8 cellular contexts compared by ENCODE assay signal in the genomic region with DNA sequence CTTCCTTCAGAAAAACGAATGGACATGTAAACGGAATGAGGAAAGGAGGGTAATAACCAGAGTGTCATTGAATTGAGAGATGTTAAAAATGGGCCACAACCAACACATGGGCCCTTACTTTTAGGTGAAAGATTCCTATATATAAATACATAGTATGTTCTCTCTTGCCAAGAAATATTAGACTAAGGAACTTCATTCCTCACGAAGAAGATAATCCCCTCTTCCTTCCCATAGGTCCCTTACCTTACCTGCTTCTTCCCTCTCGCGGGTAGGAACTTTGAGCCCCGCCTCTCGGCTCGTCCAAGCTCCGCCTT. TPM values are rescaled to one million over a fixed set of nuclear protein-coding genes. Genes with fewer than 3 reads are reported as not detected.
A peak's percentile ranks its signal among the peaks of the same experiment; 100 is the strongest.
DNase-seq lines count a peak whose midpoint lies in the region; FAIRE-seq and TF ChIP-seq lines count a peak whose summit lies in the region.

No MANE protein-coding gene starts in this region.

- H3K9me3 Mint-ChIP-seq in CD4-positive, alpha-beta memory T cell = no peaks in the 10 kb centered on the region
- no peaks in the 10 kb centered on the region for H3K9me3 Mint-ChIP-seq in neural progenitor cell

- FAIRE-seq in endothelial cell of umbilical vein (lab: Jason Lieb, UNC) (no peak), GM12892 (lab: Jason Lieb, UNC) (no peak)

- peaks cover 38% of the 10 kb centered on the region for H3K79me2 ChIP-seq in OCI-LY3 (ENCODE audit: low read length)
- H3K79me2 ChIP-seq in endothelial cell of umbilical vein (ENCODE audit: control insufficient read depth, insufficient read depth, low read length) = peaks cover 30% of the 10 kb centered on the region
- peaks cover 39% of the 10 kb centered on the region for H3K79me2 ChIP-seq in neural progenitor cell (ENCODE audit: low read depth)

- H4K20me1 ChIP-seq in OCI-LY3 (ENCODE audit: insufficient read depth, low read length) = peaks cover 9% of the 10 kb centered on the region; the same call in 1 of the 2 replicates
- no peaks in the 10 kb centered on the region for H4K20me1 ChIP-seq in endothelial cell of umbilical vein (replicated peaks; ENCODE audit: control insufficient read depth, extremely low read depth, insufficient read depth, low read length)
- H4K20me1 ChIP-seq in neural progenitor cell (ENCODE audit: low read depth) = peaks cover 5% of the 10 kb centered on the region

- H3K9me1 ChIP-seq in endothelial cell of umbilical vein (replicated peaks; ENCODE audit: control insufficient read depth, extremely low read depth, insufficient read depth, low read length) = no peaks in the 10 kb centered on the region

- no peaks in the 10 kb centered on the region for H3K36me3 ChIP-seq in CD4-positive, alpha-beta memory T cell (ENCODE audit: insufficient read depth, low read length)
- H3K36me3 ChIP-seq in OCI-LY3 (replicated peaks; ENCODE audit: low read depth, low read length) = peaks cover 4% of the 10 kb centered on the region
- H3K36me3 ChIP-seq in endothelial cell of umbilical vein (ENCODE audit: control insufficient read depth in 2 of 2, extremely low read depth in 1 of 2, insufficient read depth in 2 of 2, low read length in 2 of 2) = no peaks in the 10 kb centered on the region
- no peaks in the 10 kb centered on the region for H3K36me3 ChIP-seq in neural progenitor cell

- H3K4me1 Mint-ChIP-seq in CD4-positive, alpha-beta memory T cell = peaks cover 20 to 53% (median 34%) of the 10 kb centered on the region in 4 donors
- H3K4me1 Mint-ChIP-seq in neural progenitor cell = peaks cover 14% of the 10 kb centered on the region

- dilution Hi-C loops in endothelial cell of umbilical vein (cut with MboI; ENCODE audit: extremely low pct_ligation_motif_present, low sequenced_read_pairs) = no loop called here

- no peak for TF ChIP-seq CTCF in OCI-LY3 (IDR thresholded peaks at IDR 0.05; ENCODE audit: low read depth, low read length)
- no peak for TF ChIP-seq CTCF in endothelial cell of umbilical vein (IDR thresholded peaks at IDR 0.05; ENCODE audit: extremely low read depth in 1 of 2, insufficient read depth in 1 of 2, low read depth in 1 of 2, low read length in 2 of 2)
- TF ChIP-seq CTCF in neural progenitor cell (IDR thresholded peaks at IDR 0.05) = no peak

- POLR2A ChIA-PET in CD4-positive, alpha-beta memory T cell (lab: Charles Lee; ENCODE audit: partially characterized antibody) = interaction anchor here (0.6 to 1.5 kb wide), 10 partner anchors 18 to 375 kb away, joined by 3 to 9 read pairs (median 3); a partner anchor contains a TSS
- POLR2A ChIA-PET in endothelial cell of umbilical vein (lab: Charles Lee) = interaction anchor here (0.5 to 2.0 kb wide), 6 partner anchors 13 to 121 kb away, joined by 3 to 6 read pairs (median 3); a partner anchor contains a TSS

- H2AFZ ChIP-seq in OCI-LY3 (ENCODE audit: low read depth, low read length) = peak overlapping the region; percentile 70
- H2AFZ ChIP-seq in endothelial cell of umbilical vein (ENCODE audit: low read depth, low read length) = peak overlapping the region; percentile 66
- H2AFZ ChIP-seq in neural progenitor cell (replicated peaks) = peak overlapping the region; percentile 38

- peak overlapping the region in 1 of 2 donors; percentile 93 for H3K4me3 ChIP-seq in CD4-positive, alpha-beta memory T cell (ENCODE audit: low read length in 2 of 2)
- peak overlapping the region; percentile 89 for H3K4me3 ChIP-seq in OCI-LY3 (ENCODE audit: low read length)
- H3K4me3 ChIP-seq in endothelial cell of umbilical vein (replicated peaks in 1 of 3; ENCODE audit: insufficient read depth in 1 of 3, low read depth in 1 of 3, low read length in 3 of 3) = peak overlapping the region; percentile 70 to 98 (median 80)
- H3K4me3 ChIP-seq in neural progenitor cell = peak overlapping the region; percentile 68

- peak overlapping the region; percentile 86 to 96 (median 92) for H3K4me3 Mint-ChIP-seq in CD4-positive, alpha-beta memory T cell
- peak overlapping the region; percentile 97 for H3K4me3 Mint-ChIP-seq in neural progenitor cell

- H3K4me1 ChIP-seq in CD4-positive, alpha-beta memory T cell (ENCODE audit: insufficient read depth, low read length) = peaks cover 38% of the 10 kb centered on the region
- H3K4me1 ChIP-seq in OCI-LY3 (ENCODE audit: low read length) = peaks cover 28% of the 10 kb centered on the region
- peaks cover 22% of the 10 kb centered on the region for H3K4me1 ChIP-seq in endothelial cell of umbilical vein (ENCODE audit: control insufficient read depth, extremely low read depth, insufficient read depth, low read length)
- no peaks in the 10 kb centered on the region for H3K4me1 ChIP-seq in neural progenitor cell

- H3K36me3 Mint-ChIP-seq in CD4-positive, alpha-beta memory T cell = peaks cover 0 to 3% of the 10 kb centered on the region in 2 donors
- H3K36me3 Mint-ChIP-seq in neural progenitor cell = no peaks in the 10 kb centered on the region

- peaks cover 13% of the 10 kb centered on the region for H3F3A ChIP-seq in neural progenitor cell (ENCODE audit: low read depth)

- H3K27ac Mint-ChIP-seq in CD4-positive, alpha-beta memory T cell = peak overlapping the region; percentile 87 to 97 (median 92)
- H3K27ac Mint-ChIP-seq in neural progenitor cell = no peak overlapping the region

- H3K9ac ChIP-seq in OCI-LY3 (ENCODE audit: low read length) = no peak overlapping the region
- H3K9ac ChIP-seq in endothelial cell of umbilical vein (replicated peaks; ENCODE audit: extremely low read depth, insufficient read depth, low read length) = peak overlapping the region; percentile 99
- no peak overlapping the region for H3K9ac ChIP-seq in neural progenitor cell

- H3K27me3 Mint-ChIP-seq in CD4-positive, alpha-beta memory T cell = no peaks in the 10 kb centered on the region
- H3K27me3 Mint-ChIP-seq in neural progenitor cell (ENCODE audit: insufficient read depth, low read depth) = peaks cover 10% of the 10 kb centered on the region

- peak overlapping the region; percentile 61 for H3K4me2 ChIP-seq in OCI-LY3 (ENCODE audit: low read length)
- peak overlapping the region; percentile 77 for H3K4me2 ChIP-seq in endothelial cell of umbilical vein (ENCODE audit: insufficient read depth, low read length)
- peak overlapping the region; percentile 28 for H3K4me2 ChIP-seq in neural progenitor cell

- no peak for DNase-seq in CD4-positive, alpha-beta memory T cell
- DNase-seq in endothelial cell of umbilical vein (ENCODE audit: low read depth, low spot score) = no peak
- DNase-seq in neural progenitor cell (ENCODE audit: low spot score) = no peak
- no peak for DNase-seq in GM12892 (ENCODE audit: insufficient read length)
- no peak for DNase-seq in DMS53 (lab: John Stamatoyannopoulos, UW)
- DNase-seq in middle frontal gyrus (ENCODE audit: extremely low spot score, low spot score) = no peak
- no peak for DNase-seq in SKM-1 (lab: John Stamatoyannopoulos, UW; ENCODE audit: unreplicated experiment)

- BruUV-seq in endothelial cell of umbilical vein (replicated peaks; lab: Mats Ljungman, UMichigan) = no TSS peak

- CTCF ChIA-PET in CD4-positive, alpha-beta memory T cell (lab: Charles Lee; ENCODE audit: partially characterized antibody) = interaction anchor here (0.7 to 1.2 kb wide), 4 partner anchors 9 to 239 kb away, joined by 3 to 4 read pairs (median 4); no protein-coding TSS in a partner anchor
- CTCF ChIA-PET in endothelial cell of umbilical vein (lab: Charles Lee) = interaction anchor here (0.6 to 2.4 kb wide), 7 partner anchors 11 to 57 kb away, joined by 3 to 9 read pairs (median 3); no protein-coding TSS in a partner anchor

- TF ChIP-seq POLR2A in endothelial cell of umbilical vein (IDR thresholded peaks at IDR 0.05; ENCODE audit: low read depth, low read length) (no peak), GM12892 (IDR thresholded peaks at IDR 0.05; ENCODE audit: low read depth, low read length) (no peak)

- H3K9me3 ChIP-seq in CD4-positive, alpha-beta memory T cell (ENCODE audit: control insufficient read depth in 1 of 2, low read length in 2 of 2) = no peaks in the 10 kb centered on the region
- H3K9me3 ChIP-seq in OCI-LY3 (ENCODE audit: insufficient read depth, low read length) (no peaks in the 10 kb centered on the region), endothelial cell of umbilical vein (replicated peaks; ENCODE audit: control insufficient read depth, insufficient read depth, low read length) (no peaks in the 10 kb centered on the region), neural progenitor cell (ENCODE audit: low read depth) (no peaks in the 10 kb centered on the region)

- H3K27ac ChIP-seq in CD4-positive, alpha-beta memory T cell (ENCODE audit: low read depth, low read length) = peak overlapping the region; percentile 97
- H3K27ac ChIP-seq in OCI-LY3 (ENCODE audit: low read length) (no peak overlapping the region), endothelial cell of umbilical vein (ENCODE audit: insufficient read depth, low read depth, low read length) (peak overlapping the region; percentile 97), neural progenitor cell (no peak overlapping the region)

- no peaks in the 10 kb centered on the region for H3K27me3 ChIP-seq in CD4-positive, alpha-beta memory T cell (ENCODE audit: insufficient read depth, low read length)
- H3K27me3 ChIP-seq in OCI-LY3 (ENCODE audit: low read depth, low read length) (no peaks in the 10 kb centered on the region), endothelial cell of umbilical vein (ENCODE audit: control insufficient read depth in 2 of 2, insufficient read depth in 2 of 2, low read length in 2 of 2) (no peaks in the 10 kb centered on the region), neural progenitor cell (peaks cover 4% of the 10 kb centered on the region)

- intact Hi-C loops in CD4-positive, alpha-beta memory T cell (cut with micrococcal nuclease) = loop anchor here (1.0 kb wide), 1 partner anchor 372 kb away; a partner anchor contains a TSS
- intact Hi-C loops in endothelial cell of umbilical vein (cut with micrococcal nuclease) = no loop called here

RNA-seq across cellular contexts. Expression of a gene that starts 0.3 kb away (rescaled TPM):
- total RNA-seq in CD4-positive, alpha-beta memory T cell = 10 to 100 TPM in 1 of 2 experiments, 1 to 10 TPM in 1; 9.7 to 10.3 TPM
- polyA plus RNA-seq in CD4-positive, alpha-beta memory T cell = 10 to 100 TPM in 1 of 2 donors, 1 to 10 TPM in 1; 7.2 to 11.9 TPM
- 12.7 and 13.6 TPM in 2 replicates for total RNA-seq in endothelial cell of umbilical vein
- polyA plus RNA-seq in endothelial cell of umbilical vein = 11.1 and 13.1 TPM in 2 replicates
- 10.5 and 10.7 TPM in 2 replicates for polyA plus RNA-seq in endothelial cell of umbilical vein (2011; cell fraction: cytosol; rRNA removed)
- polyA plus RNA-seq in endothelial cell of umbilical vein (2011; cell fraction: nucleus; rRNA removed) = 18.3 and 20.1 TPM in 2 replicates
- polyA plus RNA-seq in endothelial cell of umbilical vein (2012) = 12.7 and 13.0 TPM in 2 replicates
- polyA minus RNA-seq in endothelial cell of umbilical vein = 11.9 and 13.1 TPM in 2 replicates
- 3.8 TPM for polyA minus RNA-seq in endothelial cell of umbilical vein (2011; cell fraction: cytosol; rRNA and poly(A)+ RNA removed)
- polyA minus RNA-seq in endothelial cell of umbilical vein (2011; cell fraction: nucleus; rRNA and poly(A)+ RNA removed) = 12.9 and 14.9 TPM in 2 replicates
- total RNA-seq in neural progenitor cell (ENCODE audit: low replicate concordance) = 16.2 and 16.5 TPM in 2 replicates
- polyA plus RNA-seq in GM12892 (2012; ENCODE audit: missing spikeins) = 9.3 TPM

RNA-seq across cellular contexts. Expression of a gene that starts 0.7 kb away (rescaled TPM):
- 1 to 10 TPM in 1 of 2 experiments, not detected in 1; 1.4 TPM for total RNA-seq in CD4-positive, alpha-beta memory T cell
- under 1 TPM; 0.31 to 0.42 TPM for polyA plus RNA-seq in CD4-positive, alpha-beta memory T cell
- total RNA-seq in endothelial cell of umbilical vein = 6.5 and 6.8 TPM in 2 replicates
- 15.8 and 27.5 TPM in 2 replicates for polyA plus RNA-seq in endothelial cell of umbilical vein
- 9.8 and 12.2 TPM in 2 replicates for polyA plus RNA-seq in endothelial cell of umbilical vein (2011; cell fraction: cytosol; rRNA removed)
- polyA plus RNA-seq in endothelial cell of umbilical vein (2011; cell fraction: nucleus; rRNA removed) = 20.8 and 21.2 TPM in 2 replicates
- 15.0 and 16.8 TPM in 2 replicates for polyA plus RNA-seq in endothelial cell of umbilical vein (2012)
- polyA minus RNA-seq in endothelial cell of umbilical vein = 23.3 and 25.7 TPM in 2 replicates
- not detected for polyA minus RNA-seq in endothelial cell of umbilical vein (2011; cell fraction: cytosol; rRNA and poly(A)+ RNA removed)
- polyA minus RNA-seq in endothelial cell of umbilical vein (2011; cell fraction: nucleus; rRNA and poly(A)+ RNA removed) = 25.1 and 32.5 TPM in 2 replicates
- 0.09 TPM in 1 of 2 replicates, not detected in the other for total RNA-seq in neural progenitor cell (ENCODE audit: low replicate concordance)
- 1.4 TPM for polyA plus RNA-seq in GM12892 (2012; ENCODE audit: missing spikeins)

Comparison
In these comparisons a context has a peak if more than half of its experiments do, and no peak if none do; other contexts are left out.
1. H3K27ac ChIP-seq: peak in CD4-positive, alpha-beta memory T cell (single experiment) and endothelial cell of umbilical vein (single experiment); none in OCI-LY3 (single experiment) and neural progenitor cell (single experiment).
2. Peak in every context shown above with its lines, with median percentiles within 50 percentile points of each other: H2AFZ ChIP-seq and H3K4me2 ChIP-seq.